Comparison of ENCODE assay signal across 1 cellular context in the genomic region with DNA sequence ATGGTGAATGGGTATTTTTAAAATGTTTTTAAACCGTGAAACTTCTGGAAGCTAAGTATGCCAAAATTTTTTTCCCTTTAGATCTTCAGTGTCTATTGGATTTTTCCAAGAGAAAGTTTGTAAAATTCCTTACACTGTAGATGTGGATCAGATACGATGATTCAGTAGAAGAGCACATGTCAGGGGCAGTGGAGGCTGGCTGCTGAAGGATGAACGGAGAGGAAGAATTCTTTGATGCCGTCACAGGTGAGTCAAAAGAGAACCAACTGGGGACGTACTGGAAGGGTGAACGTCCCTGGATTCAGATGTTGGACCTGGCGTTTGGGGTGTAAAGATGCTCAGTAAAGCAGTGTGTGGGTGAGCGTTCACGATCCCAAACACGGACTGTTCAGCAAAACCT.
TF ChIP-seq lines count a peak whose summit lies in the region.

No MANE protein-coding gene starts in this region.

TF ChIP-seq in WTC11, 78 proteins besides CTCF, POLR2A, EP300 and RAD21 (continued from another document):
- TF ChIP-seq, protein P1, sequence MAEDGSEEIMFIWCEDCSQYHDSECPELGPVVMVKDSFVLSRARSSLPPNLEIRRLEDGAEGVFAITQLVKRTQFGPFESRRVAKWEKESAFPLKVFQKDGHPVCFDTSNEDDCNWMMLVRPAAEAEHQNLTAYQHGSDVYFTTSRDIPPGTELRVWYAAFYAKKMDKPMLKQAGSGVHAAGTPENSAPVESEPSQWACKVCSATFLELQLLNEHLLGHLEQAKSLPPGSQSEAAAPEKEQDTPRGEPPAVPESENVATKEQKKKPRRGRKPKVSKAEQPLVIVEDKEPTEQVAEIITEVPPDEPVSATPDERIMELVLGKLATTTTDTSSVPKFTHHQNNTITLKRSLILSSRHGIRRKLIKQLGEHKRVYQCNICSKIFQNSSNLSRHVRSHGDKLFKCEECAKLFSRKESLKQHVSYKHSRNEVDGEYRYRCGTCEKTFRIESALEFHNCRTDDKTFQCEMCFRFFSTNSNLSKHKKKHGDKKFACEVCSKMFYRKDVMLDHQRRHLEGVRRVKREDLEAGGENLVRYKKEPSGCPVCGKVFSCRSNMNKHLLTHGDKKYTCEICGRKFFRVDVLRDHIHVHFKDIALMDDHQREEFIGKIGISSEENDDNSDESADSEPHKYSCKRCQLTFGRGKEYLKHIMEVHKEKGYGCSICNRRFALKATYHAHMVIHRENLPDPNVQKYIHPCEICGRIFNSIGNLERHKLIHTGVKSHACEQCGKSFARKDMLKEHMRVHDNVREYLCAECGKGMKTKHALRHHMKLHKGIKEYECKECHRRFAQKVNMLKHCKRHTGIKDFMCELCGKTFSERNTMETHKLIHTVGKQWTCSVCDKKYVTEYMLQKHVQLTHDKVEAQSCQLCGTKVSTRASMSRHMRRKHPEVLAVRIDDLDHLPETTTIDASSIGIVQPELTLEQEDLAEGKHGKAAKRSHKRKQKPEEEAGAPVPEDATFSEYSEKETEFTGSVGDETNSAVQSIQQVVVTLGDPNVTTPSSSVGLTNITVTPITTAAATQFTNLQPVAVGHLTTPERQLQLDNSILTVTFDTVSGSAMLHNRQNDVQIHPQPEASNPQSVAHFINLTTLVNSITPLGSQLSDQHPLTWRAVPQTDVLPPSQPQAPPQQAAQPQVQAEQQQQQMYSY (CRISPR knock-in tag; IDR thresholded peaks at IDR 0.05): no peak
- TF ChIP-seq TP53 (CRISPR knock-in tag; IDR thresholded peaks at IDR 0.05): no peak
- TF ChIP-seq, protein P2, sequence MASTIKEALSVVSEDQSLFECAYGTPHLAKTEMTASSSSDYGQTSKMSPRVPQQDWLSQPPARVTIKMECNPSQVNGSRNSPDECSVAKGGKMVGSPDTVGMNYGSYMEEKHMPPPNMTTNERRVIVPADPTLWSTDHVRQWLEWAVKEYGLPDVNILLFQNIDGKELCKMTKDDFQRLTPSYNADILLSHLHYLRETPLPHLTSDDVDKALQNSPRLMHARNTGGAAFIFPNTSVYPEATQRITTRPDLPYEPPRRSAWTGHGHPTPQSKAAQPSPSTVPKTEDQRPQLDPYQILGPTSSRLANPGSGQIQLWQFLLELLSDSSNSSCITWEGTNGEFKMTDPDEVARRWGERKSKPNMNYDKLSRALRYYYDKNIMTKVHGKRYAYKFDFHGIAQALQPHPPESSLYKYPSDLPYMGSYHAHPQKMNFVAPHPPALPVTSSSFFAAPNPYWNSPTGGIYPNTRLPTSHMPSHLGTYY (CRISPR knock-in tag; IDR thresholded peaks at IDR 0.05): no peak
- TF ChIP-seq GRHL2 (CRISPR knock-in tag; IDR thresholded peaks at IDR 0.05; ENCODE audit: insufficient replicate concordance, severe bottlenecking): no peak
